ENCODE assay signal across 1 cellular context in the genomic region with DNA sequence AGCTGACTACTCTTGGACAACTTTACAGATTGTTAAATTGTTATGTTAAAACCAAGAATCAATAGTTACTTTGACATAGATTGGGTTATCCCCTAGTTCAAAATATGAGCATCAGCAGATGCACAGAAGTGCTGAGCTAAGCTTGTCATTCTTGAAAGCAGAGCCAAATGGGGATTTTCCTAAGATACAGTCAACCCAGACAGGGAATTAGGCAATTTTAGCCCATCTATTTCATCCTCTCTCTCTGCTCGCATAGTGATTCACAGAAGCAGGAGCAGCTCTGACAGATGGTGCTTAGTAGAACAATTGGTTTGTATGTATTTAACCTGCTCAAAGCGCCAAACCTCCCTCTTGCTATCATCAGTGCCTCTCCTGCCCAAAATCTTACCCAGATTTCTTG.
TF ChIP-seq lines count a peak whose summit lies in the region.

No MANE protein-coding gene starts in this region.

TF ChIP-seq in SK-N-SH treated with all-trans-retinoic acid at 6 μM for 48 hours, 23 proteins besides CTCF, POLR2A, EP300 and RAD21 (continued from another document):
- TF ChIP-seq PPARA (CRISPR knock-in tag; IDR thresholded peaks at IDR 0.05; ENCODE audit: borderline replicate concordance): no peak
- TF ChIP-seq, protein P1, sequence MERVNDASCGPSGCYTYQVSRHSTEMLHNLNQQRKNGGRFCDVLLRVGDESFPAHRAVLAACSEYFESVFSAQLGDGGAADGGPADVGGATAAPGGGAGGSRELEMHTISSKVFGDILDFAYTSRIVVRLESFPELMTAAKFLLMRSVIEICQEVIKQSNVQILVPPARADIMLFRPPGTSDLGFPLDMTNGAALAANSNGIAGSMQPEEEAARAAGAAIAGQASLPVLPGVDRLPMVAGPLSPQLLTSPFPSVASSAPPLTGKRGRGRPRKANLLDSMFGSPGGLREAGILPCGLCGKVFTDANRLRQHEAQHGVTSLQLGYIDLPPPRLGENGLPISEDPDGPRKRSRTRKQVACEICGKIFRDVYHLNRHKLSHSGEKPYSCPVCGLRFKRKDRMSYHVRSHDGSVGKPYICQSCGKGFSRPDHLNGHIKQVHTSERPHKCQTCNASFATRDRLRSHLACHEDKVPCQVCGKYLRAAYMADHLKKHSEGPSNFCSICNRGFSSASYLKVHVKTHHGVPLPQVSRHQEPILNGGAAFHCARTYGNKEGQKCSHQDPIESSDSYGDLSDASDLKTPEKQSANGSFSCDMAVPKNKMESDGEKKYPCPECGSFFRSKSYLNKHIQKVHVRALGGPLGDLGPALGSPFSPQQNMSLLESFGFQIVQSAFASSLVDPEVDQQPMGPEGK (CRISPR knock-in tag; IDR thresholded peaks at IDR 0.05; ENCODE audit: borderline replicate concordance): no peak
- TF ChIP-seq TOX (CRISPR knock-in tag; IDR thresholded peaks at IDR 0.05; ENCODE audit: borderline replicate concordance): no peak
- no peak for TF ChIP-seq ZFP3 (CRISPR knock-in tag; IDR thresholded peaks at IDR 0.05)
- no peak for TF ChIP-seq ZNF70 (CRISPR knock-in tag; IDR thresholded peaks at IDR 0.05)
- TF ChIP-seq ISL1 (CRISPR knock-in tag; IDR thresholded peaks at IDR 0.05): no peak
- TF ChIP-seq, protein P2, sequence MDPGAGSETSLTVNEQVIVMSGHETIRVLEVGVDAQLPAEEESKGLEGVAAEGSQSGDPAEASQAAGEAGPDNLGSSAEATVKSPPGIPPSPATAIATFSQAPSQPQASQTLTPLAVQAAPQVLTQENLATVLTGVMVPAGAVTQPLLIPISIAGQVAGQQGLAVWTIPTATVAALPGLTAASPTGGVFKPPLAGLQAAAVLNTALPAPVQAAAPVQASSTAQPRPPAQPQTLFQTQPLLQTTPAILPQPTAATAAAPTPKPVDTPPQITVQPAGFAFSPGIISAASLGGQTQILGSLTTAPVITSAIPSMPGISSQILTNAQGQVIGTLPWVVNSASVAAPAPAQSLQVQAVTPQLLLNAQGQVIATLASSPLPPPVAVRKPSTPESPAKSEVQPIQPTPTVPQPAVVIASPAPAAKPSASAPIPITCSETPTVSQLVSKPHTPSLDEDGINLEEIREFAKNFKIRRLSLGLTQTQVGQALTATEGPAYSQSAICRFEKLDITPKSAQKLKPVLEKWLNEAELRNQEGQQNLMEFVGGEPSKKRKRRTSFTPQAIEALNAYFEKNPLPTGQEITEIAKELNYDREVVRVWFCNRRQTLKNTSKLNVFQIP (CRISPR knock-in tag; IDR thresholded peaks at IDR 0.05; ENCODE audit: borderline replicate concordance, low read depth): no peak
- TF ChIP-seq OSR1 (CRISPR knock-in tag; IDR thresholded peaks at IDR 0.05): no peak
TF ChIP-seq in SK-N-SH treated with all-trans-retinoic acid at 6 μM for 48 hours: peak in this region for 0.
